17 cellular contexts compared by ENCODE assay signal in genomic region chr5:133370281-133370890, GRCh38.
DNase-seq lines count a peak whose midpoint lies in the region; ATAC-seq, FAIRE-seq and TF ChIP-seq lines count a peak whose summit lies in the region.
"Had no signal": no experiment of that assay in that cellular context is flagged by ENCODE, and none has a peak within 500 bp of the region (broad histone marks: within the 10 kb centered on the region; RNA-seq: fewer than 3 reads in every experiment).

No MANE protein-coding gene starts in this region.

- peak overlapping the region; percentile 69 for H3K56ac ChIP-seq in mesendoderm (ENCODE audit: low read length)

- H3K9ac ChIP-seq in HCT116 (ENCODE audit: low read length) (no peak overlapping the region), mesendoderm (ENCODE audit: low read length) (no peak overlapping the region)
- H3K9ac ChIP-seq: SK-N-SH had no signal

- BruUV-seq in HCT116 (replicated peaks; lab: Mats Ljungman, UMichigan), result no TSS peak

- H2BK120ac ChIP-seq in mesendoderm (ENCODE audit: low read depth, low read length), result no peak overlapping the region

- H2AK5ac ChIP-seq in mesendoderm (ENCODE audit: low read length), result peak overlapping the region; percentile 85

- H3K79me2 ChIP-seq in HCT116 (ENCODE audit: insufficient read depth, low read length) (no peaks in the 10 kb centered on the region), mesendoderm (ENCODE audit: control insufficient read depth, insufficient read depth, low read length) (no peaks in the 10 kb centered on the region)

- no peak for FAIRE-seq in bronchial epithelial cell (lab: Jason Lieb, UNC)
- FAIRE-seq: D721Med, TTC549 had no signal

- no CpG with 5 or more reads among the region's 5 CpGs for WGBS in mesendoderm (ENCODE audit: extremely low coverage, insufficient coverage, low lambda C conversion rate)

- POLR2A ChIA-PET in HCT116 (lab: Charles Lee), result no interaction called here

- CTCF ChIA-PET in HCT116 (lab: Charles Lee), result no interaction called here

- no peak overlapping the region for H4K8ac ChIP-seq in mesendoderm (ENCODE audit: low read depth, low read length)

- H2BK5ac ChIP-seq in mesendoderm (ENCODE audit: low read length), result peak overlapping the region; percentile 42

- H3K4ac ChIP-seq in mesendoderm (ENCODE audit: low read depth, low read length), result peak overlapping the region; percentile 39

- H3K9me3 ChIP-seq in HCT116 (ENCODE audit: control insufficient read depth in 1 of 2, insufficient read depth in 1 of 2, low read depth in 1 of 2, low read length in 2 of 2), result peaks cover 0 to 3% of the 10 kb centered on the region in 2 experiments; a peak in 1 of 4 replicates
- H3K9me3 ChIP-seq: SK-N-SH had no signal

- no peaks in the 10 kb centered on the region for H3K36me3 ChIP-seq in HCT116 (ENCODE audit: control insufficient read depth in 1 of 2, insufficient read depth in 2 of 2, low read length in 2 of 2)
- H3K36me3 ChIP-seq in bronchial epithelial cell (ENCODE audit: control insufficient read depth, insufficient read depth, low read length), result no peaks in the 10 kb centered on the region
- H3K36me3 ChIP-seq in mesendoderm (ENCODE audit: control insufficient read depth, insufficient read depth, low read length), result no peaks in the 10 kb centered on the region

- no peak for TF ChIP-seq RAD21 in HCT116 (IDR thresholded peaks at IDR 0.05; ENCODE audit: low read depth)

- DNase-seq in A172 (ENCODE audit: low spot score) (peak; percentile 13), HCT116 (ENCODE audit: low read depth, low spot score) (no peak), bronchial epithelial cell (ENCODE audit: low read depth) (peak; percentile 86), mesendoderm (no peak), cerebellum (ENCODE audit: low spot score) (no peak), SHP77 (lab: John Stamatoyannopoulos, UW) (no peak), SKM-1 (lab: John Stamatoyannopoulos, UW; ENCODE audit: unreplicated experiment) (no peak)
- DNase-seq in activated CD4-positive, alpha-beta T cell treated with anti-CD3 and anti-CD28 coated beads for 1 hour, result no peak
- DNase-seq: AML-193, NCI-H1092, SK-N-SH, trophoblast cell had no signal

- H3K9me2 ChIP-seq in HCT116 (ENCODE audit: insufficient read depth), result no peaks in the 10 kb centered on the region
- H3K9me2 ChIP-seq: SK-N-SH had no signal

- no peak overlapping the region for H2BK15ac ChIP-seq in mesendoderm (replicated peaks; ENCODE audit: low read depth)

- peaks cover 8 to 29% of the 10 kb centered on the region in 2 experiments for H3K4me1 ChIP-seq in HCT116 (ENCODE audit: control insufficient read depth in 1 of 2, insufficient read depth in 2 of 2, low read length in 2 of 2)
- H3K4me1 ChIP-seq in mesendoderm (ENCODE audit: control insufficient read depth, low read depth, low read length), result peaks cover 23% of the 10 kb centered on the region

- H3K27ac ChIP-seq in HCT116 (ENCODE audit: low read depth, low read length) (no peak overlapping the region), mesendoderm (ENCODE audit: low read depth, low read length) (no peak overlapping the region)
- H3K27ac ChIP-seq: coronary artery had no signal

- TF ChIP-seq CTCF in HCT116 (IDR thresholded peaks at IDR 0.05 in 2 of 3, conservative IDR thresholded peaks at IDR 0.05 in 1 of 3; ENCODE audit: borderline replicate concordance in 1 of 3, insufficient read depth in 1 of 3, low read depth in 2 of 3, low read length in 2 of 3) (no peak), bronchial epithelial cell (IDR thresholded peaks at IDR 0.05; ENCODE audit: insufficient read depth, low read length, severe bottlenecking) (no peak)

- H3K18ac ChIP-seq in mesendoderm (ENCODE audit: low read length), result no peak overlapping the region

- peak overlapping the region; percentile 73 for H3K4me2 ChIP-seq in HCT116 (ENCODE audit: low read length)
- H3K4me2 ChIP-seq in mesendoderm (ENCODE audit: low read length), result no peak overlapping the region
- H3K4me2 ChIP-seq: SK-N-SH had no signal

- peak overlapping the region; percentile 37 for H2AFZ ChIP-seq in HCT116 (ENCODE audit: low read depth, low read length, poor library complexity, severe bottlenecking)

- no peak for TF ChIP-seq POLR2A in HCT116 (IDR thresholded peaks at IDR 0.05; ENCODE audit: borderline replicate concordance, extremely low read depth, insufficient read depth, insufficient read length)

- intact Hi-C loops in HCT116 (cut with micrococcal nuclease), result no loop called here

- H4K5ac ChIP-seq in mesendoderm (ENCODE audit: low read length), result no peak overlapping the region

- RAD21 ChIA-PET in HCT116 (lab: Charles Lee; ENCODE audit: low non-redundant PET in 1 of 2, low total read pairs in 2 of 2, uncharacterized antibody in 2 of 2, unreplicated experiment in 2 of 2), result no interaction called here

- H4K20me1 ChIP-seq in HCT116 (ENCODE audit: insufficient read depth), result no peaks in the 10 kb centered on the region

- no peaks in the 10 kb centered on the region for H3K79me1 ChIP-seq in mesendoderm (ENCODE audit: low read length)

- ATAC-seq in HCT116, result peak; percentile 79
- ATAC-seq: activated T-helper 17 cell treated with anti-CD3 and anti-CD28 coated beads, Interleukin-2, amount 50 U/mL, for 72 hours; stimulated activated memory B cell treated with anti-CD40 and anti-IgM and Interleukin-4, amounts not matched to agents 10 μg/mL and 1 μg/mL and 100 μg/mL, for 72 hours had no signal

- peak overlapping the region; percentile 75 for H3K23ac ChIP-seq in mesendoderm (ENCODE audit: low read length)

- H3K4me3 ChIP-seq in HCT116 (replicated peaks in 1 of 2; ENCODE audit: low read depth in 1 of 2, low read length in 2 of 2), result peak overlapping the region in 1 of 2 experiments; percentile 25; a peak in 1 of 4 replicates
- no peak overlapping the region for H3K4me3 ChIP-seq in bronchial epithelial cell (ENCODE audit: low read depth, low read length)
- no peak overlapping the region for H3K4me3 ChIP-seq in mesendoderm (ENCODE audit: low read length)
- H3K4me3 ChIP-seq: coronary artery had no signal

- no peaks in the 10 kb centered on the region for H3K27me3 ChIP-seq in HCT116 (ENCODE audit: insufficient read depth, low read length)
- no peaks in the 10 kb centered on the region for H3K27me3 ChIP-seq in bronchial epithelial cell (ENCODE audit: control insufficient read depth, insufficient read depth, low read length)
- no peaks in the 10 kb centered on the region for H3K27me3 ChIP-seq in mesendoderm (ENCODE audit: insufficient read depth, low read length, poor library complexity)

TF ChIP-seq in HCT116, 20 proteins besides CTCF, POLR2A, EP300 and RAD21:
- TF ChIP-seq FOSL1 (IDR thresholded peaks at IDR 0.05; ENCODE audit: low read depth), result peak; percentile 67
- no peak for TF ChIP-seq SRF (IDR thresholded peaks at IDR 0.05; ENCODE audit: low read depth)
- peak; percentile 56; the same call in 1 of the 2 replicates for TF ChIP-seq CBX3 (IDR thresholded peaks at IDR 0.05; ENCODE audit: low read depth)
- TF ChIP-seq JUND (IDR thresholded peaks at IDR 0.05), result no peak; the same call in 1 of the 2 replicates
- no peak for TF ChIP-seq YY1 (IDR thresholded peaks at IDR 0.05; ENCODE audit: extremely low read depth, insufficient replicate concordance, low read depth, low read length)
- TF ChIP-seq EGR1 (IDR thresholded peaks at IDR 0.05; ENCODE audit: low read depth), result 0 out of 2 replicates have a peak, but pooled peaks have one; percentile 17
- TF ChIP-seq MAX (IDR thresholded peaks at IDR 0.05), result peak; percentile 75
- TF ChIP-seq ELF1 (IDR thresholded peaks at IDR 0.05; ENCODE audit: borderline replicate concordance, low read depth), result no peak
- TF ChIP-seq SP1 (IDR thresholded peaks at IDR 0.05; ENCODE audit: low read depth), result peak; percentile 39; the same call in 1 of the 2 replicates
TF ChIP-seq in HCT116: peak in this region for 5.

Comparison
In these comparisons a context has a peak if more than half of its experiments do, and no peak if none do; other contexts are left out.
1. DNase-seq: peak in A172 (single experiment) and bronchial epithelial cell (single experiment); none in HCT116 (single experiment), mesendoderm (single experiment), cerebellum (single experiment), SHP77 (0 of 2), activated CD4-positive, alpha-beta T cell treated with anti-CD3 and anti-CD28 coated beads for 1 hour (single experiment) and SKM-1 (single experiment).